Comparison of ENCODE assay signal across 29 cellular contexts in the genomic region with DNA sequence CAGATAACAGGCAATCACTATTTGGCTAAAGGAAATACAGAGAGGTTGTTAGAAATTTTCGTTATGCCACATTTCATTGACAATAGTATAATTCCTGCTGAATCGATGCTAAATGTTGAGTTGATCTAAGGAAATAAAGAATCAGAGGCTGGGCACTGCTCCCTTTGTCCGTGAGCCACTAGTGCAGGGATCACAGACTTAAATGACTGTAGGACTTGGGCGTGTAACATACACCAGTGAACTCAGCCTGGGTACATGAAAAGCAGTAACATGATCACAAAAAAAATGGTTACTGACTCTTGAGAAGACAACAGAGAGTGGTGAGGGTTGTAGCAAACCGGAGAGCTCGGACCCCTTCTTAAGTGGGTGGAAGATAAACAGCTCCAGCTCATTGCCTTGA. TPM values are rescaled to one million over a fixed set of nuclear protein-coding genes. Genes with fewer than 3 reads are reported as not detected.
"Had no signal": no experiment of that assay in that cellular context is flagged by ENCODE, and none has a peak within 500 bp of the region (broad histone marks: within the 10 kb centered on the region; RNA-seq: fewer than 3 reads in every experiment).

No MANE protein-coding gene starts in this region.

- FAIRE-seq: colon had no signal

- H3K27ac ChIP-seq: adrenal gland, body of pancreas, gastrocnemius medialis, heart left ventricle had no signal

- H3K27me3 ChIP-seq: adrenal gland, body of pancreas, gastrocnemius medialis, heart left ventricle had no signal

- H3K4me3 ChIP-seq: adrenal gland, body of pancreas, gastrocnemius medialis, heart left ventricle had no signal

- H3K9me3 ChIP-seq: adrenal gland, body of pancreas, gastrocnemius medialis, heart left ventricle had no signal

- H3K36me3 ChIP-seq: adrenal gland, gastrocnemius medialis, heart left ventricle had no signal

- ATAC-seq: activated CD4-positive, alpha-beta T cell treated with anti-CD3 and anti-CD28 coated beads for 36 hours; activated CD8-positive, alpha-beta memory T cell treated with anti-CD3 and anti-CD28 coated beads, Interleukin-2, amount 10 ng/mL, durations not matched to agents 7 days and 5 days; activated CD8-positive, alpha-beta T cell treated with anti-CD3 and anti-CD28 coated beads, Interleukin-2, amount 10 ng/mL, durations not matched to agents 7 days and 5 days; activated naive CD8-positive, alpha-beta T cell treated with anti-CD3 and anti-CD28 coated beads, Interleukin-2, amount 50 U/mL, for 24 hours; body of pancreas; esophagus mucosa; gastrocnemius medialis; heart left ventricle; T-helper 17 cell had no signal

- H3K4me1 ChIP-seq: adrenal gland, body of pancreas, gastrocnemius medialis, heart left ventricle had no signal

- DNase-seq: activated CD4-positive, alpha-beta memory T cell treated with anti-CD3 and anti-CD28 coated beads for 36 hours; activated CD4-positive, alpha-beta T cell treated with anti-CD3 and anti-CD28 coated beads for 36 hours; activated CD4-positive, alpha-beta T cell treated with anti-CD3 and anti-CD28 coated beads, Interleukin-2, amount 10 ng/mL, durations not matched to agents 24 days and 14 days; activated CD4-positive, CD25-positive, alpha-beta regulatory T cell; activated CD4-positive, CD25-positive, alpha-beta regulatory T cell treated with anti-CD3 and anti-CD28 coated beads, Interleukin-2, amount 50 U/mL, for 72 hours; activated CD8-positive, alpha-beta memory T cell treated with anti-CD3 and anti-CD28 coated beads, Interleukin-2, amount 10 ng/mL, durations not matched to agents 7 days and 5 days; activated CD8-positive, alpha-beta memory T cell treated with anti-CD3 and anti-CD28 coated beads, Interleukin-2, amount 50 U/mL, for 4 hours; activated CD8-positive, alpha-beta T cell treated with anti-CD3 and anti-CD28 coated beads, Interleukin-2, amount 10 ng/mL, durations not matched to agents 7 days and 5 days; activated effector memory CD4-positive, alpha-beta T cell treated with anti-CD3 and anti-CD28 coated beads, Interleukin-2, amount 50 U/mL, for 16 hours; activated naive CD4-positive, alpha-beta T cell treated with anti-CD3 and anti-CD28 coated beads for 36 hours; activated naive CD8-positive, alpha-beta T cell treated with anti-CD3 and anti-CD28 coated beads for 36 hours; activated naive CD8-positive, alpha-beta T cell treated with anti-CD3 and anti-CD28 coated beads, Interleukin-2, amount 50 U/mL, for 24 hours; activated T-cell treated with anti-CD3 and anti-CD28 coated beads, Interleukin-2, amount 50 U/mL, for 1 hour; activated T-cell treated with anti-CD3 and anti-CD28 coated beads, Interleukin-2, amount 50 U/mL, for 48 hours; adrenal gland; amygdala; aorta; body of pancreas; caudate nucleus; effector memory CD4-positive, alpha-beta T cell; endodermal cell; foreskin fibroblast; gastrocnemius medialis; glutamatergic neuron; heart left ventricle; T-helper 17 cell; T1000 had no signal

RNA-seq across cellular contexts. Expression of gene ITGB8, which starts 11.8 kb away (rescaled TPM):
- total RNA-seq: activated CD4-positive, alpha-beta memory T cell treated with anti-CD3 and anti-CD28 coated beads for 36 hours; activated CD4-positive, alpha-beta T cell treated with anti-CD3 and anti-CD28 coated beads, Interleukin-2, amount 10 ng/mL, durations not matched to agents 24 days and 14 days; activated CD8-positive, alpha-beta T cell treated with anti-CD3 and anti-CD28 coated beads, Interleukin-2, amount 10 ng/mL, durations not matched to agents 7 days and 5 days; activated naive CD4-positive, alpha-beta T cell treated with anti-CD3 and anti-CD28 coated beads for 36 hours; activated naive CD8-positive, alpha-beta T cell treated with anti-CD3 and anti-CD28 coated beads for 36 hours had no signal
